In genomic region chr17:71183083-71183697, GRCh38 we compare ENCODE assay signal across 18 cellular contexts.
"Had no signal": no experiment of that assay in that cellular context is flagged by ENCODE, and none has a peak within 500 bp of the region (broad histone marks: within the 10 kb centered on the region; RNA-seq: fewer than 3 reads in every experiment).

No MANE protein-coding gene starts in this region.

- H3K36me3 Mint-ChIP-seq: naive thymus-derived CD4-positive, alpha-beta T cell had no signal

- H3K9me3 ChIP-seq: heart left ventricle, neutrophil, psoas muscle, stomach, thoracic aorta, transverse colon had no signal

- H3K4me1 ChIP-seq: heart left ventricle, psoas muscle had no signal

- H3K4me1 Mint-ChIP-seq: naive thymus-derived CD4-positive, alpha-beta T cell had no signal

- ATAC-seq: heart left ventricle; left ventricle myocardium superior; naive thymus-derived CD4-positive, alpha-beta T cell; psoas muscle; sciatic nerve had no signal

- H3K4me3 Mint-ChIP-seq: naive thymus-derived CD4-positive, alpha-beta T cell had no signal

- H3K27ac ChIP-seq: coronary artery, heart left ventricle, neutrophil, psoas muscle, stomach, thoracic aorta had no signal

- H3K27me3 Mint-ChIP-seq: naive thymus-derived CD4-positive, alpha-beta T cell had no signal

- DNase-seq: effector CD4-positive, alpha-beta T cell; heart left ventricle; hypothalamus; islet precursor cell; left ventricle myocardium superior; mesenchymal stem cell; naive thymus-derived CD4-positive, alpha-beta T cell; psoas muscle; stimulated activated CD4-positive, alpha-beta T cell treated with anti-CD3 and anti-CD28 coated beads, Interleukin-2, amount 100 ng/mL, for 24 hours; stimulated activated naive CD4-positive, alpha-beta T cell; stomach; substantia nigra; transverse colon had no signal

- H3K36me3 ChIP-seq: heart left ventricle, neutrophil, stomach, thoracic aorta, transverse colon had no signal

- H3K27ac Mint-ChIP-seq: naive thymus-derived CD4-positive, alpha-beta T cell had no signal

- H3K4me3 ChIP-seq: coronary artery, heart left ventricle, lung, psoas muscle, stomach, thoracic aorta, transverse colon had no signal

- H3K27me3 ChIP-seq: heart left ventricle, neutrophil, stomach, transverse colon had no signal
